8 cellular contexts compared by ENCODE assay signal in genomic region chr17:80270836-80271235, GRCh38. TPM values are rescaled to one million over a fixed set of nuclear protein-coding genes. Genes with fewer than 3 reads are reported as not detected.
A peak's percentile ranks its signal among the peaks of the same experiment; 100 is the strongest.
DNase-seq lines count a peak whose midpoint lies in the region; ATAC-seq and TF ChIP-seq lines count a peak whose summit lies in the region.

No MANE protein-coding gene starts in this region.

- ATAC-seq in activated T-cell treated with anti-CD3 and anti-CD28 coated beads, Interleukin-2, amount 50 U/mL, for 72 hours (replicated peaks in 1 of 2), result peak; percentile 73 to 76
- ATAC-seq in left lung (peak; percentile 52), GM19324 (IDR thresholded peaks at IDR 0.05; ENCODE audit: low FRiP score, unreplicated experiment) (no peak)

- TF ChIP-seq EP300 in suprapubic skin (IDR thresholded peaks at IDR 0.05), result no peak

- H3K4me1 Mint-ChIP-seq in activated T-cell treated with anti-CD3 and anti-CD28 coated beads, Interleukin-2, amount 50 U/mL, for 72 hours (ENCODE audit: low read depth), result peaks cover 22% of the 10 kb centered on the region

- H3K27ac ChIP-seq in left lung, result no peak overlapping the region
- no peak overlapping the region for H3K27ac ChIP-seq in thyroid gland
- no peak overlapping the region for H3K27ac ChIP-seq in suprapubic skin

- H3K27ac Mint-ChIP-seq in activated T-cell treated with anti-CD3 and anti-CD28 coated beads, Interleukin-2, amount 50 U/mL, for 72 hours, result peak overlapping the region; percentile 87

- DNase-seq in CD1c-positive myeloid dendritic cell (ENCODE audit: extremely low spot score) (peak; percentile 43), NCI-H146 (lab: John Stamatoyannopoulos, UW) (peak; percentile 46), left lung (no peak), thyroid gland (no peak), suprapubic skin (ENCODE audit: low spot score in 2 of 2) (no peak), GM19238 (ENCODE audit: insufficient read length, low spot score) (no peak)
- peak; percentile 58 to 62 for DNase-seq in activated T-cell treated with anti-CD3 and anti-CD28 coated beads, Interleukin-2, amount 50 U/mL, for 72 hours

- 67 to 86% methylated on average over 4 of the region's 4 CpGs for WGBS in thyroid gland, 2 donors
- WGBS in suprapubic skin, result 100% methylated on average over 2 of the region's 4 CpGs

- no peaks in the 10 kb centered on the region for H3K27me3 ChIP-seq in left lung
- no peaks in the 10 kb centered on the region for H3K27me3 ChIP-seq in thyroid gland
- no peaks in the 10 kb centered on the region for H3K27me3 ChIP-seq in suprapubic skin

- TF ChIP-seq CTCF in left lung (IDR thresholded peaks at IDR 0.05), result no peak
- no peak for TF ChIP-seq CTCF in thyroid gland (IDR thresholded peaks at IDR 0.05)
- no peak for TF ChIP-seq CTCF in suprapubic skin (IDR thresholded peaks at IDR 0.05)

- H3K27me3 Mint-ChIP-seq in activated T-cell treated with anti-CD3 and anti-CD28 coated beads, Interleukin-2, amount 50 U/mL, for 72 hours (ENCODE audit: low read depth), result no peaks in the 10 kb centered on the region

- intact Hi-C loops in left lung (cut with DNase I) (no loop called here), thyroid gland (cut with DNase I) (no loop called here)

- H3K4me1 ChIP-seq in left lung (peaks cover 0 to 36% of the 10 kb centered on the region in 2 donors), thyroid gland (no peaks in the 10 kb centered on the region), suprapubic skin (peaks cover 6% of the 10 kb centered on the region)

- peak overlapping the region in 1 of 2 donors; percentile 58 for H3K4me3 Mint-ChIP-seq in activated T-cell treated with anti-CD3 and anti-CD28 coated beads, Interleukin-2, amount 50 U/mL, for 72 hours

- H3K36me3 ChIP-seq in left lung (peaks cover 0 to 84% of the 10 kb centered on the region in 2 donors), thyroid gland (peaks cover 5 to 11% of the 10 kb centered on the region in 2 donors), suprapubic skin (peaks cover 27% of the 10 kb centered on the region)

- peaks cover 17 to 38% of the 10 kb centered on the region in 2 donors for H3K36me3 Mint-ChIP-seq in activated T-cell treated with anti-CD3 and anti-CD28 coated beads, Interleukin-2, amount 50 U/mL, for 72 hours (ENCODE audit: insufficient read depth in 2 of 2)

- TF ChIP-seq POLR2A in thyroid gland (IDR thresholded peaks at IDR 0.05), result no peak
- TF ChIP-seq POLR2A in suprapubic skin (IDR thresholded peaks at IDR 0.05), result no peak

- H3K9me3 ChIP-seq in left lung (no peaks in the 10 kb centered on the region), thyroid gland (no peaks in the 10 kb centered on the region), suprapubic skin (no peaks in the 10 kb centered on the region)

- H3K9me3 Mint-ChIP-seq in activated T-cell treated with anti-CD3 and anti-CD28 coated beads, Interleukin-2, amount 50 U/mL, for 72 hours, result no peaks in the 10 kb centered on the region

- no peak overlapping the region for H3K4me3 ChIP-seq in left lung
- H3K4me3 ChIP-seq in thyroid gland (replicated peaks in 1 of 3), result no peak overlapping the region
- H3K4me3 ChIP-seq in suprapubic skin, result no peak overlapping the region

RNA-seq across cellular contexts. Expression of gene RNF213, which starts 10.2 kb away (rescaled TPM):
- total RNA-seq in activated T-cell treated with anti-CD3 and anti-CD28 coated beads, Interleukin-2, amount 50 U/mL, for 72 hours, result 100 to 1,000 TPM; 546 to 651 TPM
- total RNA-seq in left lung (100 to 1,000 TPM; 212 to 264 TPM), thyroid gland (100 to 1,000 TPM; 107 to 245 (median 187) TPM), suprapubic skin (100 to 1,000 TPM in 2 of 4 donors, 10 to 100 TPM in 2; 57.8 to 197 (median 94.1) TPM)

RNA-seq across cellular contexts. Expression of gene SLC26A11, which starts 50.6 kb away (rescaled TPM):
- total RNA-seq in activated T-cell treated with anti-CD3 and anti-CD28 coated beads, Interleukin-2, amount 50 U/mL, for 72 hours, result 10 to 100 TPM; 25.9 to 28.8 TPM
- total RNA-seq in left lung (10 to 100 TPM; 31.9 to 36.0 TPM), thyroid gland (10 to 100 TPM; 25.1 to 65.3 (median 31.7) TPM), suprapubic skin (10 to 100 TPM; 14.1 to 38.9 (median 26.5) TPM)

RNA-seq across cellular contexts. Expression of gene SGSH, which starts 50.7 kb away (rescaled TPM):
- total RNA-seq in activated T-cell treated with anti-CD3 and anti-CD28 coated beads, Interleukin-2, amount 50 U/mL, for 72 hours, result 10 to 100 TPM; 51.3 to 64.4 TPM
- 10 to 100 TPM; 55.4 to 83.8 TPM for total RNA-seq in left lung
- total RNA-seq in thyroid gland, result 10 to 100 TPM; 31.8 to 48.5 (median 38.2) TPM
- 10 to 100 TPM; 27.0 to 79.3 (median 31.2) TPM for total RNA-seq in suprapubic skin

Comparison
In these comparisons a context has a peak if more than half of its experiments do, and no peak if none do; other contexts are left out.
1. DNase-seq: peak in CD1c-positive myeloid dendritic cell (single experiment), NCI-H146 (single experiment) and activated T-cell treated with anti-CD3 and anti-CD28 coated beads, Interleukin-2, amount 50 U/mL, for 72 hours (2 of 2); none in left lung (0 of 2), thyroid gland (0 of 2), suprapubic skin (0 of 2) and GM19238 (single experiment).